Comparison of ENCODE assay signal across 14 cellular contexts in the genomic region with DNA sequence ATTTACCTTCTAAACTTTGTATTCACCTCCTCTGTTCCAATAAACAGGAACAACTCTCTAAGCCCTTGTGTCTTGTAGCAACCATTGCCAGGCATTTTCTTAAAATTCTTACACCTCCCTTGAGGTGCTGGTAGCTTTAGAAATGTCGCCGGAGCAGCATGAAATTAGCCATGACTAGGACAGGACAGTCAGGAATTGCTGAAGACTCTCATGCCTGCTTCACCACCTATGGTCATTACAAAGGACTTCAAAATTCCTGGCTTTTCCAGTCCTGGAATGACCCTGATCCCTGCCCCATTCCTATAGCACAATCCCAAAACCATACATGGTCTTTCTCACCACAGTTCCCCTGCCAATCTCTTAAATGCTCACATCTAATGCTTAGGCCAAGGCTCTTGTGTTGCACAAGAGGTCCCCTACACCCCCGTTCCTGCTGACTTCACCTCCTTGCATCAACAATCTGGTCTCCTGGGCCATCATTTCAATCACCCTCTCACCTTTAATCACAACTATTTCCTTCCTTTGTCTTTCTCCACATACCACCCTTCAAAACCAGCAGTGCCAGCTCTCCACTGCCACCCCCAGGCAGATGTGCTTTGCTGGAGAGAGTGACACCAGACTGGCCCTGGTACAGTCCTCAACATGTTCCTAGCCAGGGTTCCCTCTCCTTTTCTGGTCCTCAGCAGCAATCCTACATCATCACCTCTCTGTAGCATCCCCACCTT.
A peak's percentile ranks its signal among the peaks of the same experiment; 100 is the strongest.
DNase-seq lines count a peak whose midpoint lies in the region; ATAC-seq, FAIRE-seq and TF ChIP-seq lines count a peak whose summit lies in the region.
"Had no signal": no experiment of that assay in that cellular context is flagged by ENCODE, and none has a peak within 500 bp of the region (broad histone marks: within the 10 kb centered on the region; RNA-seq: fewer than 3 reads in every experiment).

No MANE protein-coding gene starts in this region.

- H3K27ac ChIP-seq in angular gyrus (ENCODE audit: low read depth, low read length) = peak overlapping the region; percentile 23
- peak overlapping the region; percentile 76 for H3K27ac ChIP-seq in keratinocyte (ENCODE audit: control insufficient read depth, insufficient read depth, low read length)
- H3K27ac ChIP-seq in CD4-positive, alpha-beta T cell (ENCODE audit: low read depth, low read length) = no peak overlapping the region
- H3K27ac ChIP-seq: spleen had no signal

- dilution Hi-C loops in keratinocyte (cut with MboI; ENCODE audit: extremely low pct_ligation_motif_present, low sequenced_read_pairs) = no loop called here

- no peak overlapping the region for H3K4me2 ChIP-seq in keratinocyte (ENCODE audit: control insufficient read depth, extremely low read depth, insufficient read depth, low read depth, low read length)

- no peaks in the 10 kb centered on the region for H3K36me3 Mint-ChIP-seq in immature natural killer cell
- H3K36me3 Mint-ChIP-seq in CD4-positive, alpha-beta T cell (ENCODE audit: low read depth) = no peaks in the 10 kb centered on the region
- H3K36me3 Mint-ChIP-seq: CD14-positive monocyte had no signal

- POLR2A ChIA-PET in CD4-positive, alpha-beta T cell (lab: Charles Lee) = no interaction called here

- no peak overlapping the region for H3K4me3 Mint-ChIP-seq in immature natural killer cell
- H3K4me3 Mint-ChIP-seq in CD4-positive, alpha-beta T cell = no peak overlapping the region
- H3K4me3 Mint-ChIP-seq: CD14-positive monocyte had no signal

- H3K27me3 Mint-ChIP-seq in immature natural killer cell (ENCODE audit: low read depth in 3 of 3) = peaks cover 2 to 11% (median 4%) of the 10 kb centered on the region in 3 donors
- H3K27me3 Mint-ChIP-seq in CD4-positive, alpha-beta T cell = peaks cover 50% of the 10 kb centered on the region

- no peak overlapping the region for H3K27ac Mint-ChIP-seq in immature natural killer cell
- H3K27ac Mint-ChIP-seq in CD4-positive, alpha-beta T cell = no peak overlapping the region
- H3K27ac Mint-ChIP-seq: CD14-positive monocyte had no signal

- no peaks in the 10 kb centered on the region for H3K9me1 ChIP-seq in keratinocyte (ENCODE audit: control insufficient read depth, extremely low read depth, insufficient read depth, low read length)

- CTCF ChIA-PET in CD4-positive, alpha-beta T cell (lab: Charles Lee) = no interaction called here

- peak; percentile 67 for FAIRE-seq in keratinocyte (lab: Jason Lieb, UNC)

- H3K4me1 Mint-ChIP-seq in immature natural killer cell = no peaks in the 10 kb centered on the region
- H3K4me1 Mint-ChIP-seq in CD4-positive, alpha-beta T cell (ENCODE audit: low read depth) = no peaks in the 10 kb centered on the region
- H3K4me1 Mint-ChIP-seq: CD14-positive monocyte had no signal

- no peaks in the 10 kb centered on the region for H4K20me1 ChIP-seq in keratinocyte (ENCODE audit: control insufficient read depth, extremely low read depth, insufficient read depth, low read length)

- H3K9me3 Mint-ChIP-seq in immature natural killer cell = peaks cover 0 to 1% (median 0%) of the 10 kb centered on the region in 6 donors
- no peaks in the 10 kb centered on the region for H3K9me3 Mint-ChIP-seq in CD4-positive, alpha-beta T cell

- peak; percentile 5 for DNase-seq in stimulated activated CD4-positive, alpha-beta T cell treated with anti-CD3 and anti-CD28 coated beads, Interleukin-15, amount 100 ng/mL, for 24 hours
- no peak for DNase-seq in stimulated activated CD4-positive, alpha-beta T cell treated with anti-CD3 and anti-CD28 coated beads, Interleukin-12 subunit alpha, Interleukin-12 subunit beta, amount 100 ng/mL, for 4 hours
- no peak for DNase-seq in keratinocyte (ENCODE audit: low read depth, low spot score)
- DNase-seq in immature natural killer cell = no peak
- DNase-seq in CD4-positive, alpha-beta T cell = no peak
- no peak for DNase-seq in medulla oblongata (ENCODE audit: extremely low spot score)
- DNase-seq: activated CD4-positive, alpha-beta T cell treated with anti-CD3 and anti-CD28 coated beads, Interleukin-2, amount 50 U/mL, for 1 hour; esophagus squamous epithelium; NCI-H146; spleen; stimulated activated naive CD4-positive, alpha-beta T cell had no signal

- H3K4me1 ChIP-seq in keratinocyte (ENCODE audit: control insufficient read depth, extremely low read depth, insufficient read depth, low read length) = peaks cover 67% of the 10 kb centered on the region
- H3K4me1 ChIP-seq: spleen had no signal

- H3K27me3 ChIP-seq in keratinocyte (ENCODE audit: control insufficient read depth, extremely low read depth, insufficient read depth, low read length) = no peaks in the 10 kb centered on the region
- H3K27me3 ChIP-seq in CD4-positive, alpha-beta T cell (ENCODE audit: control insufficient read depth, insufficient read depth, low read length) = no peaks in the 10 kb centered on the region
- H3K27me3 ChIP-seq: esophagus squamous epithelium, spleen had no signal

- peaks cover 6% of the 10 kb centered on the region for H3K9me3 ChIP-seq in keratinocyte (ENCODE audit: control insufficient read depth, low read depth, low read length)
- H3K9me3 ChIP-seq in CD4-positive, alpha-beta T cell (ENCODE audit: control insufficient read depth, low read length) = no peaks in the 10 kb centered on the region
- H3K9me3 ChIP-seq: esophagus squamous epithelium, spleen had no signal

- no peak overlapping the region for H3K9ac ChIP-seq in keratinocyte (ENCODE audit: control insufficient read depth, extremely low read depth, insufficient read depth, low read length)

- no peaks in the 10 kb centered on the region for H3K36me3 ChIP-seq in keratinocyte (ENCODE audit: control insufficient read depth in 2 of 2, extremely low read depth in 1 of 2, insufficient read depth in 2 of 2, low read length in 2 of 2)
- H3K36me3 ChIP-seq: esophagus squamous epithelium, spleen had no signal

- intact Hi-C loops in CD4-positive, alpha-beta T cell (cut with DNase I, micrococcal nuclease) = no loop called here

- H3K79me2 ChIP-seq in keratinocyte (ENCODE audit: control insufficient read depth, insufficient read depth, low read length) = no peaks in the 10 kb centered on the region

- TF ChIP-seq CTCF in keratinocyte (optimal IDR thresholded peaks at IDR 0.05 in 1 of 3, IDR thresholded peaks at IDR 0.05 in 1 of 3, conservative IDR thresholded peaks at IDR 0.05 in 1 of 3; ENCODE audit: extremely low read depth in 1 of 3, insufficient read depth in 2 of 3, low read length in 3 of 3) = peak; percentile 24 to 66 (median 48)
- TF ChIP-seq CTCF in CD4-positive, alpha-beta T cell (IDR thresholded peaks at IDR 0.05) = no peak

- ATAC-seq in GM18868 (IDR thresholded peaks at IDR 0.05; ENCODE audit: unreplicated experiment) = no peak
- ATAC-seq in CD4-positive, alpha-beta T cell (ENCODE audit: poor library complexity) = no peak

- no peak overlapping the region for H3K4me3 ChIP-seq in keratinocyte (ENCODE audit: control insufficient read depth in 2 of 3, extremely low read depth in 1 of 3, insufficient read depth in 2 of 3, low read depth in 1 of 3, low read length in 3 of 3)
- H3K4me3 ChIP-seq: esophagus squamous epithelium, spleen had no signal

- no peak overlapping the region for H2AFZ ChIP-seq in keratinocyte (ENCODE audit: control insufficient read depth, low read length)
